In the genomic region with DNA sequence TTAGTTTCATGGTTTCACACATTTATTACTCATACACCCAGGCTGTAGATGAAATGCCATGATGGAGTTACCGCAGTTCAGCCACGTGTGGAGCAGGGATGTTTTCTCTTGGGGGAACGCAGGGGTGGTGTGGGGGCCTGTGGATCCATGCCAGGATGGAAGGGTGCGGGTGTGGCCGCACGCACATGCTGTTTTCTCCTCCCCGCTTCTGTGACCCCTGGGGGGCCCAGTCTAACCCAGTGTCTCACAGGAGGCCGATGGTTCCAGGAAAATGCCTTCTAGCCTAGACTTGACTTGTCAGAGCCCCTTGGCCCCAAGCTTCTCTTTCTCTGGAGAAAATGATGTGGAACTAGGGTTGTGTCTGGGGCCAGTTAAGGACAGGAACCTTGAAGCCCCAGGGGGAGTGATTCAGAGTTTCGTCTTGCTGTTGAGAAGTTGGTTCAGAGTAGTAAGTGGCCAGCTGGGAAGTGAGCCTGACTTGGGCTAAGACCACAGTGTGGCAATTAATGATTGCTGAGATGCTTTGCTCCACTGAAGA, we compare ENCODE assay signal across 11 cellular contexts.
DNase-seq lines count a peak whose midpoint lies in the region; ATAC-seq lines count a peak whose summit lies in the region.
"Had no signal": no experiment of that assay in that cellular context is flagged by ENCODE, and none has a peak within 500 bp of the region (broad histone marks: within the 10 kb centered on the region; RNA-seq: fewer than 3 reads in every experiment).

No MANE protein-coding gene starts in this region.

- peak overlapping the region; percentile 85 to 87 for H3K27ac Mint-ChIP-seq in activated naive CD4-positive, alpha-beta T cell treated with anti-CD3 and anti-CD28 coated beads, Interleukin-2, amount 50 U/mL, for 72 hours
- H3K27ac Mint-ChIP-seq in central memory CD8-positive, alpha-beta T cell (ENCODE audit: low read depth), result peak overlapping the region; percentile 8

- H3K27me3 Mint-ChIP-seq in central memory CD8-positive, alpha-beta T cell, result no peaks in the 10 kb centered on the region

- H3K36me3 Mint-ChIP-seq in activated naive CD4-positive, alpha-beta T cell treated with anti-CD3 and anti-CD28 coated beads, Interleukin-2, amount 50 U/mL, for 72 hours, result peaks cover 40 to 55% of the 10 kb centered on the region in 2 donors
- H3K36me3 Mint-ChIP-seq in central memory CD8-positive, alpha-beta T cell (ENCODE audit: insufficient read depth), result peaks cover 14% of the 10 kb centered on the region

- H3K9me3 Mint-ChIP-seq in activated naive CD4-positive, alpha-beta T cell treated with anti-CD3 and anti-CD28 coated beads, Interleukin-2, amount 50 U/mL, for 72 hours, result peaks cover 4 to 19% of the 10 kb centered on the region in 2 donors
- H3K9me3 Mint-ChIP-seq in central memory CD8-positive, alpha-beta T cell, result peaks cover 5% of the 10 kb centered on the region

- DNase-seq in activated naive CD4-positive, alpha-beta T cell treated with anti-CD3 and anti-CD28 coated beads, Interleukin-2, amount 50 U/mL, for 72 hours (ENCODE audit: low spot score in 2 of 2), result no peak
- no peak for DNase-seq in activated naive CD4-positive, alpha-beta T cell treated with Interleukin-2 at 50 U/mL for 16 hours
- DNase-seq in MV-4-11 (lab: John Stamatoyannopoulos, UW) (peak; percentile 98), stromal cell of bone marrow (ENCODE audit: low read depth) (peak; percentile 65), occipital lobe (lab: John Stamatoyannopoulos, UW) (no peak), DMS 273 (lab: John Stamatoyannopoulos, UW; ENCODE audit: unreplicated experiment) (no peak), NCI-H128 (lab: John Stamatoyannopoulos, UW; ENCODE audit: unreplicated experiment) (no peak)
- DNase-seq in central memory CD8-positive, alpha-beta T cell (ENCODE audit: low spot score in 2 of 2), result no peak
- DNase-seq: effector CD8-positive, alpha-beta T cell; NCI-H2081 treated with DMSO at 0.1 percent for 48 hours had no signal

- peaks cover 65% of the 10 kb centered on the region for H3K4me1 Mint-ChIP-seq in central memory CD8-positive, alpha-beta T cell

- no peak overlapping the region for H3K4me3 Mint-ChIP-seq in central memory CD8-positive, alpha-beta T cell

- ATAC-seq in activated naive CD4-positive, alpha-beta T cell treated with anti-CD3 and anti-CD28 coated beads, Interleukin-2, amount 50 U/mL, for 72 hours, result peak; percentile 42 to 58
- ATAC-seq in central memory CD8-positive, alpha-beta T cell (replicated peaks; ENCODE audit: extremely low read depth, poor library complexity, severe bottlenecking), result no peak
- ATAC-seq: Right ventricle myocardium inferior had no signal

Comparison
In these comparisons a context has a peak if more than half of its experiments do, and no peak if none do; other contexts are left out.
1. DNase-seq: peak in MV-4-11 (single experiment) and stromal cell of bone marrow (single experiment); none in activated naive CD4-positive, alpha-beta T cell treated with anti-CD3 and anti-CD28 coated beads, Interleukin-2, amount 50 U/mL, for 72 hours (0 of 2), activated naive CD4-positive, alpha-beta T cell treated with Interleukin-2 at 50 U/mL for 16 hours (single experiment), central memory CD8-positive, alpha-beta T cell (0 of 2), occipital lobe (single experiment), DMS 273 (single experiment) and NCI-H128 (single experiment).